16 cellular contexts compared by ENCODE assay signal in the genomic region with DNA sequence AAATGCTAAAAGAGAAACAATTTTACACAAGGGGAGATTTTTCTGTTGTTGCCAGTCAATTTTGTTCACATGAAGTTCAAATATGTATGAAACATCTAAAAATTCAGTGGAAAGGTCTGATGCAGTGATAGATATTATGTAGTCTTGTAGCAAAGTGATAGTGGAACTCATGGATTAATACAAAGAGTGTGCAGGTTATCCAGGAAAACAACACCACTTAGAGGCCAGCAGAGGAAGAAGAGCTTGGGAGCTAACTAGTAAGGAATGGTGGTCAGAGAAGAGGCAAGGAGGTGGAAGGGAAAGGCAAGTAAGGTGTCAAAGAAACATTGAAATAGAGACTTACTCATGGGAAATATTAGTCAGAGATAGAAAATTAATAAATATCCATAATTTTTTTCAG.
DNase-seq lines count a peak whose midpoint lies in the region; ATAC-seq and TF ChIP-seq lines count a peak whose summit lies in the region.
"Had no signal": no experiment of that assay in that cellular context is flagged by ENCODE, and none has a peak within 500 bp of the region (broad histone marks: within the 10 kb centered on the region; RNA-seq: fewer than 3 reads in every experiment).

No MANE protein-coding gene starts in this region.

- H3K9me3 ChIP-seq in mammary epithelial cell (replicated peaks; ENCODE audit: insufficient read depth, low read length): no peaks in the 10 kb centered on the region
- no peaks in the 10 kb centered on the region for H3K9me3 ChIP-seq in right lobe of liver
- H3K9me3 ChIP-seq in HAP-1: no peaks in the 10 kb centered on the region
- H3K9me3 ChIP-seq: SJSA1 had no signal

- no peak overlapping the region for H2AFZ ChIP-seq in mammary epithelial cell (ENCODE audit: low read depth, low read length)

- no peak overlapping the region for H3K4me2 ChIP-seq in mammary epithelial cell (ENCODE audit: insufficient read depth, low read depth, low read length)

- no peak overlapping the region for H3K27ac ChIP-seq in mammary epithelial cell (ENCODE audit: insufficient read depth, low read depth, low read length)
- no peak overlapping the region for H3K27ac ChIP-seq in right lobe of liver
- H3K27ac ChIP-seq: SJSA1 had no signal

- CTCF ChIA-PET in BJ (lab: Yijun Ruan, JAX): interaction anchor here (0.5 to 3.1 kb wide), 7 partner anchors 13 to 1528 kb away, joined by 3 to 26 read pairs (median 3); no protein-coding TSS in a partner anchor
- CTCF ChIA-PET in mammary epithelial cell (lab: Charles Lee; ENCODE audit: low non-redundant PET): interaction anchor here (0.6 to 0.8 kb wide), 2 partner anchors 9 to 136 kb away, joined by 3 read pairs; no protein-coding TSS in a partner anchor

- no peaks in the 10 kb centered on the region for H3K79me2 ChIP-seq in mammary epithelial cell (ENCODE audit: insufficient read depth, low read length)

- no peak for TF ChIP-seq POLR2A in right lobe of liver (IDR thresholded peaks at IDR 0.05)

- H3K36me3 ChIP-seq in BJ (ENCODE audit: control insufficient read depth, insufficient read depth, low read length) (no peaks in the 10 kb centered on the region), mammary epithelial cell (ENCODE audit: insufficient read depth, low read length) (no peaks in the 10 kb centered on the region), right lobe of liver (no peaks in the 10 kb centered on the region), HAP-1 (replicated peaks) (no peaks in the 10 kb centered on the region)
- H3K36me3 ChIP-seq: SJSA1 had no signal

- DNase-seq in BJ (ENCODE audit: low read depth) (no peak), mammary epithelial cell (peak; percentile 4), right lobe of liver (no peak), HAP-1 (ENCODE audit: low spot score in 2 of 2) (no peak)
- DNase-seq: activated CD4-positive, CD25-positive, alpha-beta regulatory T cell; activated T-cell treated with anti-CD3 and anti-CD28 coated beads, Interleukin-2, amount 50 U/mL, for 1 hour; CD4-positive, alpha-beta T cell; effector memory CD4-positive, alpha-beta T cell; NCI-H1105; NCI-H526 treated with DMSO at 0.1 percent for 48 hours; retina had no signal

- ATAC-seq in right lobe of liver (peak; percentile 87 to 92 (median 90)), GM18502 (IDR thresholded peaks at IDR 0.05; ENCODE audit: poor library complexity, unreplicated experiment) (no peak), GM18870 (IDR thresholded peaks at IDR 0.05; ENCODE audit: unreplicated experiment) (no peak), GM21528 (IDR thresholded peaks at IDR 0.05; ENCODE audit: low FRiP score, unreplicated experiment) (no peak)

- no peak overlapping the region for H3K9ac ChIP-seq in mammary epithelial cell (ENCODE audit: insufficient read depth, low read length)

- H3K4me3 ChIP-seq in BJ (ENCODE audit: low read depth, low read length) (no peak overlapping the region), mammary epithelial cell (replicated peaks in 1 of 3; ENCODE audit: insufficient read depth in 1 of 3, low read depth in 2 of 3, low read length in 3 of 3) (no peak overlapping the region), right lobe of liver (no peak overlapping the region), HAP-1 (no peak overlapping the region)
- H3K4me3 ChIP-seq: SJSA1 had no signal

- TF ChIP-seq EP300 in Ishikawa (IDR thresholded peaks at IDR 0.05; ENCODE audit: borderline replicate concordance): no peak

- in situ Hi-C loops in mammary epithelial cell (cut with MboI; ENCODE audit: low sequenced_read_pairs in 2 of 2): loop anchor here (25.0 kb wide), 1 partner anchor 202 kb away; no protein-coding TSS in a partner anchor
- in situ Hi-C loops in HAP-1 (cut with MboI; ENCODE audit: low sequenced_read_pairs): loop anchor here (25.0 kb wide), 1 partner anchor 177 kb away; no protein-coding TSS in a partner anchor

- BruUV-seq in mammary epithelial cell (replicated peaks; lab: Mats Ljungman, UMichigan): no TSS peak

- H3K4me1 ChIP-seq in mammary epithelial cell (ENCODE audit: insufficient read depth, low read length): no peaks in the 10 kb centered on the region
- no peaks in the 10 kb centered on the region for H3K4me1 ChIP-seq in right lobe of liver
- H3K4me1 ChIP-seq in HAP-1: no peaks in the 10 kb centered on the region

- intact Hi-C loops in mammary epithelial cell (cut with micrococcal nuclease): loop anchor here (10.0 kb wide), 3 partner anchors 139 to 879 kb away; no protein-coding TSS in a partner anchor
- intact Hi-C loops in right lobe of liver (cut with DNase I): loop anchor here in 1 of 2 donors (10.0 kb wide), 1 partner anchor 159 kb away; no protein-coding TSS in a partner anchor

- TF ChIP-seq CTCF in BJ (IDR thresholded peaks at IDR 0.05; ENCODE audit: insufficient read depth, low read depth, low read length) (peak; percentile 19; the same call in 1 of the 2 replicates), mammary epithelial cell (conservative IDR thresholded peaks at IDR 0.05 in 1 of 2, IDR thresholded peaks at IDR 0.05 in 1 of 2; ENCODE audit: extremely low read depth in 1 of 2, insufficient read depth in 1 of 2, low read depth in 1 of 2, low read length in 2 of 2) (peak in 1 of 2 donors; percentile 38), right lobe of liver (IDR thresholded peaks at IDR 0.05) (peak; percentile 31 to 56 (median 52))

- H3K27me3 ChIP-seq in BJ (ENCODE audit: control insufficient read depth, insufficient read depth, low read length) (no peaks in the 10 kb centered on the region), mammary epithelial cell (ENCODE audit: insufficient read depth, low read length) (no peaks in the 10 kb centered on the region), right lobe of liver (no peaks in the 10 kb centered on the region), HAP-1 (ENCODE audit: low read depth) (no peaks in the 10 kb centered on the region)
- H3K27me3 ChIP-seq: SJSA1 had no signal

- H4K20me1 ChIP-seq in mammary epithelial cell (ENCODE audit: insufficient read depth, low read length): no peaks in the 10 kb centered on the region

- POLR2A ChIA-PET in BJ (lab: Charles Lee): no interaction called here

- dilution Hi-C loops in mammary epithelial cell (cut with HindIII; ENCODE audit: low sequenced_read_pairs): no loop called here

- TF ChIP-seq RAD21 in Ishikawa (IDR thresholded peaks at IDR 0.05; ENCODE audit: low read depth): peak; percentile 21; the same call in 1 of the 2 replicates

TF ChIP-seq in Ishikawa, 13 proteins besides CTCF, POLR2A, EP300 and RAD21:
- TF ChIP-seq TCF12 (IDR thresholded peaks at IDR 0.05; ENCODE audit: low read depth) (no peak), USF1 (IDR thresholded peaks at IDR 0.05) (no peak), CREB1 (IDR thresholded peaks at IDR 0.05; ENCODE audit: low read depth) (no peak), FOXM1 (IDR thresholded peaks at IDR 0.05; ENCODE audit: borderline replicate concordance, low read depth) (no peak), EGR1 (IDR thresholded peaks at IDR 0.05) (no peak)
TF ChIP-seq in Ishikawa: peak in this region for 0.

Comparison
In these comparisons a context has a peak if more than half of its experiments do, and no peak if none do; other contexts are left out.
1. ATAC-seq: peak in right lobe of liver (4 of 4); none in GM18502 (single experiment), GM18870 (single experiment) and GM21528 (single experiment).